ENCODE assay signal across 8 cellular contexts in the genomic region with DNA sequence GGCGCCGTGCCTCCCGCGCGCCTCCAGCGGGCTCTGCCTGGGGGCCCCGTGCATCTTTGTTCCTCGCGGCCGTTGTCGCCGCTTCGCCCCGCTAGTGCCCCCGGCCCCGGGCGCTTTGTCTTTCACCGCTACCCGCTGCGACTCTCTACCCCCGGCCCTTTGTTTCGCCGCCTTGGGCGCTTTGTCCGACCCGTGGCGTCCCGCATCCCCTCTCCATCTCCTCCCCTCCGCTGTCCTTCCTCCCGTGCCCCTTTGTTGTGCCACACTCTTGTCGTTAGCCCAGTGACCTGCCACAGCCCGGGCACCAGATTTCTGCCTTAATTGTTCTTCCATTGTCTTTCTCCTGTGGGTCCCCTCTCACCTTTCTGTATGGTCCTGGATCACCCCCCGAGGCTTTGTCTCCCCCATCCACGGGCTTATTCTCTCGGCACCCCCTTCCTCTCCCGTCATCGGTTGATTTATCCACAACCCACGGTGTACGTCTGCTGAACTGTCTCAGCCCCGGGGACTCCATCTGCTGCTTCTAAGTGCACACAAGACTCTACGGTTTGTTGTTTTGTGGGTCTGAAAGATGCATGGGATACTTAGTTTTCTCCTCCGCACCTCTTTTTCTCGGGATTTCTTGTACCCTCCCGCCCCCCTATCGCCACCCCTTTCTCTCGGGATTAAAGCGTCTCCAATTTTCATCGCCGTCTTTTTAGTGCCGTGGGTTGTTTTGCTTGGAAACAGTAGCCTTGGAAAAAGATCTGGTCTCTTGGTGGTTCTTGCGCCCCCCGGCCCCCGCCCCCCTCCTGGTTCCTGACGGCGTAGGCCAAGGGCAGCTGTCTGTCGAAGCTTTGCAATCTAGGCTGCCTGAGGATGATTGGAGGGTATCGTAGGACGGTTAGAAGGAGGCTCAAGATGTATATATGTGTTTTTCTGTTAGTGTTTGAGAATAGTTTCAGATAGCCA. TPM values are rescaled to one million over a fixed set of nuclear protein-coding genes. Genes with fewer than 3 reads are reported as not detected.
DNase-seq lines count a peak whose midpoint lies in the region; ATAC-seq and TF ChIP-seq lines count a peak whose summit lies in the region.

No MANE protein-coding gene starts in this region.

- H3K27ac Mint-ChIP-seq in CD4-positive, alpha-beta memory T cell, result peak overlapping the region; percentile 92 to 99 (median 97)
- peak overlapping the region; percentile 97 for H3K27ac Mint-ChIP-seq in activated CD4-positive, alpha-beta T cell treated with anti-CD3 and anti-CD28 coated beads, Interleukin-2, amount 10 ng/mL, durations not matched to agents 7 days and 5 days

- peak overlapping the region; percentile 75 to 77 for H3K4me3 ChIP-seq in CD4-positive, alpha-beta memory T cell (ENCODE audit: low read length in 2 of 2)
- H3K4me3 ChIP-seq in KMS-11 (IDR thresholded peaks at IDR 0.05; ENCODE audit: insufficient read depth, low read depth, low read length), result no peak overlapping the region
- H3K4me3 ChIP-seq in muscle layer of colon (ENCODE audit: low read depth in 1 of 2, low read length in 2 of 2), result peak overlapping the region; percentile 61 to 96

- no peaks in the 10 kb centered on the region; the same call in 1 of the 2 replicates for H4K20me1 ChIP-seq in KMS-11 (ENCODE audit: insufficient read depth)

- ATAC-seq in GM18867 (IDR thresholded peaks at IDR 0.05; ENCODE audit: unreplicated experiment) (no peak), HG02870 (IDR thresholded peaks at IDR 0.05; ENCODE audit: unreplicated experiment) (no peak)

- POLR2A ChIA-PET in CD4-positive, alpha-beta memory T cell (lab: Charles Lee; ENCODE audit: partially characterized antibody), result no interaction called here
- POLR2A ChIA-PET in activated CD4-positive, alpha-beta T cell treated with anti-CD3 and anti-CD28 coated beads, Interleukin-2, amount 10 ng/mL, durations not matched to agents 7 days and 5 days (lab: Charles Lee), result no interaction called here

- H3K27me3 Mint-ChIP-seq in CD4-positive, alpha-beta memory T cell, result peaks cover 0 to 2% of the 10 kb centered on the region in 2 donors
- no peaks in the 10 kb centered on the region for H3K27me3 Mint-ChIP-seq in activated CD4-positive, alpha-beta T cell treated with anti-CD3 and anti-CD28 coated beads, Interleukin-2, amount 10 ng/mL, durations not matched to agents 7 days and 5 days

- H3K4me1 ChIP-seq in CD4-positive, alpha-beta memory T cell (ENCODE audit: insufficient read depth, low read length), result peaks cover 43% of the 10 kb centered on the region
- peaks cover 18% of the 10 kb centered on the region for H3K4me1 ChIP-seq in KMS-11 (ENCODE audit: low read depth, poor library complexity, severe bottlenecking)
- peaks cover 20% of the 10 kb centered on the region for H3K4me1 ChIP-seq in muscle layer of colon (ENCODE audit: insufficient read depth, low read length)

- H3K9ac ChIP-seq in KMS-11 (peak overlapping the region; percentile 69), muscle layer of colon (ENCODE audit: low read length) (peak overlapping the region; percentile 74)

- CTCF ChIA-PET in CD4-positive, alpha-beta memory T cell (lab: Charles Lee; ENCODE audit: partially characterized antibody), result interaction anchor here (2.0 to 13.3 kb wide), 4 partner anchors 9 to 333 kb away, joined by 5 to 300 read pairs (median 128); no protein-coding TSS in a partner anchor
- CTCF ChIA-PET in activated CD4-positive, alpha-beta T cell treated with anti-CD3 and anti-CD28 coated beads, Interleukin-2, amount 10 ng/mL, durations not matched to agents 7 days and 5 days (lab: Charles Lee), result interaction anchor here (1.2 kb wide), 1 partner anchor 18 kb away, joined by 3 read pairs; no protein-coding TSS in a partner anchor

- peak overlapping the region; percentile 18; the same call in 1 of the 2 replicates for H2AFZ ChIP-seq in KMS-11 (ENCODE audit: low read depth)

- intact Hi-C loops in CD4-positive, alpha-beta memory T cell (cut with micrococcal nuclease), result loop anchor here (1.0 kb wide), 1 partner anchor 239 kb away; no protein-coding TSS in a partner anchor

- H3K27me3 ChIP-seq in CD4-positive, alpha-beta memory T cell (ENCODE audit: insufficient read depth, low read length), result no peaks in the 10 kb centered on the region
- H3K27me3 ChIP-seq in KMS-11 (ENCODE audit: insufficient read depth, low read depth) (no peaks in the 10 kb centered on the region), muscle layer of colon (ENCODE audit: control insufficient read depth in 1 of 2, insufficient read depth in 2 of 2, low read length in 2 of 2) (no peaks in the 10 kb centered on the region)

- DNase-seq in CD4-positive, alpha-beta memory T cell, result peak; percentile 25 to 65 (median 39)
- DNase-seq in activated CD4-positive, alpha-beta T cell treated with anti-CD3 and anti-CD28 coated beads, Interleukin-2, amount 10 ng/mL, durations not matched to agents 7 days and 5 days, result peak; percentile 39
- DNase-seq in ecto neural progenitor cell (ENCODE audit: low spot score) (peak; percentile 77), substantia nigra (lab: John Stamatoyannopoulos, UW) (peak in 18 of 49 donors; percentile 13 to 67 (median 38))

- no peaks in the 10 kb centered on the region for H3K36me3 ChIP-seq in CD4-positive, alpha-beta memory T cell (ENCODE audit: insufficient read depth, low read length)
- H3K36me3 ChIP-seq in KMS-11 (ENCODE audit: insufficient read depth) (no peaks in the 10 kb centered on the region), muscle layer of colon (ENCODE audit: insufficient read depth, low read length) (no peaks in the 10 kb centered on the region)

- TF ChIP-seq CTCF in KMS-11 (conservative IDR thresholded peaks at IDR 0.05; ENCODE audit: low read depth, low read length), result no peak

- peak overlapping the region; percentile 91 to 97 (median 95) for H3K4me3 Mint-ChIP-seq in CD4-positive, alpha-beta memory T cell
- H3K4me3 Mint-ChIP-seq in activated CD4-positive, alpha-beta T cell treated with anti-CD3 and anti-CD28 coated beads, Interleukin-2, amount 10 ng/mL, durations not matched to agents 7 days and 5 days, result peak overlapping the region; percentile 97

- H3K36me3 Mint-ChIP-seq in CD4-positive, alpha-beta memory T cell, result peaks cover 0 to 23% of the 10 kb centered on the region in 2 donors
- H3K36me3 Mint-ChIP-seq in activated CD4-positive, alpha-beta T cell treated with anti-CD3 and anti-CD28 coated beads, Interleukin-2, amount 10 ng/mL, durations not matched to agents 7 days and 5 days (ENCODE audit: low read depth), result peaks cover 13% of the 10 kb centered on the region

- peak overlapping the region; percentile 75 for H3K27ac ChIP-seq in CD4-positive, alpha-beta memory T cell (ENCODE audit: low read depth, low read length)
- peak overlapping the region; percentile 47; the same call in 1 of the 2 replicates for H3K27ac ChIP-seq in KMS-11
- H3K27ac ChIP-seq in muscle layer of colon (ENCODE audit: low read depth, low read length), result peak overlapping the region; percentile 73
- H3K27ac ChIP-seq in substantia nigra (ENCODE audit: low read depth, low read length, poor library complexity, severe bottlenecking), result peak overlapping the region; percentile 84

- peaks cover 28 to 64% (median 39%) of the 10 kb centered on the region in 4 donors for H3K4me1 Mint-ChIP-seq in CD4-positive, alpha-beta memory T cell
- peaks cover 42% of the 10 kb centered on the region for H3K4me1 Mint-ChIP-seq in activated CD4-positive, alpha-beta T cell treated with anti-CD3 and anti-CD28 coated beads, Interleukin-2, amount 10 ng/mL, durations not matched to agents 7 days and 5 days

- H3K4me2 ChIP-seq in KMS-11, result peak overlapping the region; percentile 71

- H3K9me3 Mint-ChIP-seq in CD4-positive, alpha-beta memory T cell, result peaks cover 0 to 4% (median 0%) of the 10 kb centered on the region in 8 donors
- peaks cover 9% of the 10 kb centered on the region for H3K9me3 Mint-ChIP-seq in activated CD4-positive, alpha-beta T cell treated with anti-CD3 and anti-CD28 coated beads, Interleukin-2, amount 10 ng/mL, durations not matched to agents 7 days and 5 days

- H3K9me3 ChIP-seq in CD4-positive, alpha-beta memory T cell (ENCODE audit: control insufficient read depth in 1 of 2, low read length in 2 of 2), result no peaks in the 10 kb centered on the region
- no peaks in the 10 kb centered on the region for H3K9me3 ChIP-seq in muscle layer of colon (ENCODE audit: low read length)

- H3K79me2 ChIP-seq in KMS-11 (ENCODE audit: insufficient read depth, low read depth), result peaks cover 49% of the 10 kb centered on the region

RNA-seq across cellular contexts. Expression of gene RBPJ, which starts 0.8 kb away (rescaled TPM):
- 10 to 100 TPM; 75.2 to 90.6 TPM for total RNA-seq in CD4-positive, alpha-beta memory T cell
- polyA plus RNA-seq in CD4-positive, alpha-beta memory T cell, result 10 to 100 TPM; 92.4 to 96.3 TPM
- total RNA-seq in activated CD4-positive, alpha-beta T cell treated with anti-CD3 and anti-CD28 coated beads, Interleukin-2, amount 10 ng/mL, durations not matched to agents 7 days and 5 days, result 10 to 100 TPM; 66.4 to 74.9 TPM
